Comparison of ENCODE assay signal across 8 cellular contexts in the genomic region with DNA sequence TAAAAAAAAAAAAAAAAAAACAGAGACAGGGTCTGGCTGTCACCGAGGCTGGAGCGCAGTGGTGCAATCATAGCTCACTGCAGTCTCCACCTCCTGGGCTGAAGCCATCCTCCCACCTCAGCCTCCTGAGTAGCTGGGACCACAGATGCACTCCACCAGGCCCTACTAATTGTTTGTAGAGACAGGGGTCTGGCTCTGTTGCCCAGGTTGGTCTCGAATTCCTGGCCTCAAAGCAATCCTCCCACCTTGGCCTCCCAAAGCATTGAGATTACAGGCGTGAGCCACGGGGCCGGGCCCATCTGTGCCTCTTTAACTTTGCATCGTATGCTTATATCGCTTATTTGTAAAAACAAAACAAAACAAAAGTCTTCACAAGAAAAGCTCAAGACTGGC. TPM values are rescaled to one million over a fixed set of nuclear protein-coding genes. Genes with fewer than 3 reads are reported as not detected.
DNase-seq lines count a peak whose midpoint lies in the region; ATAC-seq, FAIRE-seq and TF ChIP-seq lines count a peak whose summit lies in the region.

No MANE protein-coding gene starts in this region.

- no peak for TF ChIP-seq POLR2A in spleen (IDR thresholded peaks at IDR 0.05)

- intact Hi-C loops in left cardiac atrium (cut with DNase I) (no loop called here), spleen (cut with DNase I; ENCODE audit: low total_unique reads) (no loop called here)

- H3K27ac Mint-ChIP-seq in activated T-cell treated with anti-CD3 and anti-CD28 coated beads, Interleukin-2, amount 50 U/mL, for 72 hours: peak overlapping the region; percentile 54

- H3K4me3 ChIP-seq in spleen: peak overlapping the region; percentile 17 to 98 (median 91)

- no peak for ATAC-seq in activated T-cell treated with anti-CD3 and anti-CD28 coated beads, Interleukin-2, amount 50 U/mL, for 72 hours (replicated peaks in 1 of 2)
- ATAC-seq in left cardiac atrium (peak in 1 of 2 donors; percentile 11), GM21360 (IDR thresholded peaks at IDR 0.05; ENCODE audit: unreplicated experiment) (no peak)

- peak overlapping the region; percentile 86 to 89 for H3K4me3 Mint-ChIP-seq in activated T-cell treated with anti-CD3 and anti-CD28 coated beads, Interleukin-2, amount 50 U/mL, for 72 hours

- WGBS in spleen, 5 donors: 6 to 14% (median 10%) methylated on average over 8 of the region's 8 CpGs

- no peaks in the 10 kb centered on the region for H3K9me3 Mint-ChIP-seq in activated T-cell treated with anti-CD3 and anti-CD28 coated beads, Interleukin-2, amount 50 U/mL, for 72 hours

- DNase-seq in activated T-cell treated with anti-CD3 and anti-CD28 coated beads, Interleukin-2, amount 50 U/mL, for 72 hours: peak; percentile 37 to 40
- DNase-seq in left cardiac atrium (peak; percentile 46), spleen (no peak), NCI-H82 (lab: John Stamatoyannopoulos, UW) (no peak), CD1c-positive myeloid dendritic cell (ENCODE audit: extremely low spot score) (no peak), GM19239 (ENCODE audit: insufficient read length, low spot score) (no peak)

- H3K9me3 ChIP-seq in KOPT-K1 (ENCODE audit: insufficient read depth, low read length, poor library complexity, severe bottlenecking) (no peaks in the 10 kb centered on the region), spleen (no peaks in the 10 kb centered on the region)

- peaks cover 3% of the 10 kb centered on the region; the same call in 1 of the 2 replicates for H3K36me3 ChIP-seq in KOPT-K1 (ENCODE audit: insufficient read depth, low read length)
- H3K36me3 ChIP-seq in spleen: peaks cover 0 to 23% (median 0%) of the 10 kb centered on the region in 6 donors

- H3K4me1 ChIP-seq in spleen: peaks cover 41 to 94% (median 81%) of the 10 kb centered on the region in 6 donors

- peaks cover 0 to 2% of the 10 kb centered on the region in 2 donors for H3K36me3 Mint-ChIP-seq in activated T-cell treated with anti-CD3 and anti-CD28 coated beads, Interleukin-2, amount 50 U/mL, for 72 hours (ENCODE audit: insufficient read depth in 2 of 2)

- peak overlapping the region; percentile 88 for H3K27ac ChIP-seq in KOPT-K1 (ENCODE audit: low read depth, low read length, poor library complexity, severe bottlenecking)
- peak overlapping the region; percentile 86 to 98 (median 94) for H3K27ac ChIP-seq in spleen

- no peak for TF ChIP-seq CTCF in spleen (IDR thresholded peaks at IDR 0.05 in 8 of 11, conservative IDR thresholded peaks at IDR 0.05 in 3 of 11)

- no peaks in the 10 kb centered on the region for H3K27me3 Mint-ChIP-seq in activated T-cell treated with anti-CD3 and anti-CD28 coated beads, Interleukin-2, amount 50 U/mL, for 72 hours (ENCODE audit: low read depth)

- no peaks in the 10 kb centered on the region for H3K27me3 ChIP-seq in spleen (replicated peaks in 1 of 7)

- H3K4me1 Mint-ChIP-seq in activated T-cell treated with anti-CD3 and anti-CD28 coated beads, Interleukin-2, amount 50 U/mL, for 72 hours (ENCODE audit: low read depth): peaks cover 47% of the 10 kb centered on the region

- no peak for FAIRE-seq in GM19239 (lab: Jason Lieb, UNC)

RNA-seq across cellular contexts. Expression of gene CPT1A, which starts 3.1 kb away (rescaled TPM):
- 10 to 100 TPM; 26.2 to 35.8 TPM for total RNA-seq in activated T-cell treated with anti-CD3 and anti-CD28 coated beads, Interleukin-2, amount 50 U/mL, for 72 hours
- total RNA-seq in left cardiac atrium: 10 to 100 TPM; 56.6 to 63.5 TPM
- 100 to 1,000 TPM in 1 of 7 donors, 10 to 100 TPM in 6; 43.3 to 118 (median 73.1) TPM for total RNA-seq in spleen
- 10 to 100 TPM in 2 of 3 donors, 1 to 10 TPM in 1; 6.7 to 18.0 (median 11.0) TPM for polyA plus RNA-seq in spleen

Comparison
In these comparisons a context has a peak if more than half of its experiments do, and no peak if none do; other contexts are left out.
1. DNase-seq: peak in activated T-cell treated with anti-CD3 and anti-CD28 coated beads, Interleukin-2, amount 50 U/mL, for 72 hours (2 of 2) and left cardiac atrium (single experiment); none in spleen (single experiment), NCI-H82 (single experiment), CD1c-positive myeloid dendritic cell (single experiment) and GM19239 (single experiment).